ENCODE assay signal across 27 cellular contexts in genomic region chr5:75482482-75482881, GRCh38.
"Had no signal": no experiment of that assay in that cellular context is flagged by ENCODE, and none has a peak within 500 bp of the region (broad histone marks: within the 10 kb centered on the region; RNA-seq: fewer than 3 reads in every experiment).

No MANE protein-coding gene starts in this region.

- H3K4me1 Mint-ChIP-seq: brain, nephron progenitor cell had no signal

- FAIRE-seq: endothelial cell of umbilical vein had no signal

- H3K27me3 Mint-ChIP-seq: stimulated activated naive B cell treated with anti-CD40 and anti-IgM and Interleukin-4, amounts not matched to agents 10 μg/mL and 1 μg/mL and 100 μg/mL, for 72 hours; T-cell had no signal

- DNase-seq: activated CD4-positive, alpha-beta T cell treated with anti-CD3 and anti-CD28 coated beads for 1 hour; activated CD4-positive, alpha-beta T cell treated with anti-CD3 and anti-CD28 coated beads, Interleukin-2, amount 50 U/mL, for 1 hour; activated CD8-positive, alpha-beta T cell treated with anti-CD3 and anti-CD28 coated beads, Interleukin-2, amount 10 ng/mL, durations not matched to agents 7 days and 5 days; activated gamma-delta T cell; activated naive CD4-positive, alpha-beta T cell treated with anti-CD3 and anti-CD28 coated beads, Interleukin-2, amount 50 U/mL, for 16 hours; aorta; central memory CD4-positive, alpha-beta T cell; dermis blood vessel endothelial cell; effector memory CD4-positive, alpha-beta T cell; esophagus squamous epithelium; gastrocnemius medialis; hippocampal formation; left ventricle myocardium superior; nephron progenitor cell; sigmoid colon; stimulated activated CD4-positive, alpha-beta T cell treated with anti-CD3 and anti-CD28 coated beads, Interleukin-15, amount 100 ng/mL, for 24 hours; stimulated activated naive B cell treated with anti-CD40 and anti-IgM and Interleukin-4, amounts not matched to agents 10 μg/mL and 1 μg/mL and 100 μg/mL, for 72 hours; T-cell; testis; upper lobe of left lung; WERI-Rb-1 had no signal

- H3K36me3 ChIP-seq: esophagus squamous epithelium, gastrocnemius medialis, sigmoid colon, upper lobe of left lung, WERI-Rb-1 had no signal

- H3K4me3 Mint-ChIP-seq: activated CD8-positive, alpha-beta T cell treated with anti-CD3 and anti-CD28 coated beads, Interleukin-2, amount 10 ng/mL, durations not matched to agents 7 days and 5 days; activated T-helper 1 cell treated with anti-CD3 and anti-CD28 coated beads, Interleukin-12 subunit alpha, Interleukin-12 subunit beta, Interleukin-2, Interleukin-4 antibody, amounts not matched to agents 30 ng/mL and 10 ng/mL and 1 ng/mL, durations not matched to agents 14 hours and 24 hours and 36 hours; brain; nephron progenitor cell; stimulated activated naive B cell treated with anti-CD40 and anti-IgM and Interleukin-4, amounts not matched to agents 10 μg/mL and 1 μg/mL and 100 μg/mL, for 72 hours; T-cell; T-helper 2 cell treated with Interferon-gamma antibody and Interleukin-4, amounts not matched to agents 5 μg/mL and 100 μg/mL, for 36 hours had no signal

- H3K9me3 ChIP-seq: gastrocnemius medialis, sigmoid colon, testis had no signal

- H3K27me3 ChIP-seq: esophagus squamous epithelium, gastrocnemius medialis, sigmoid colon, testis, upper lobe of left lung had no signal

- H2AFZ ChIP-seq: parathyroid adenoma had no signal

- H3K4me2 ChIP-seq: smooth muscle cell had no signal

- H3K4me1 ChIP-seq: esophagus squamous epithelium, sigmoid colon, testis had no signal

- H3K9ac ChIP-seq: parathyroid adenoma had no signal

- H3K4me3 ChIP-seq: esophagus squamous epithelium, gastrocnemius medialis, sigmoid colon, smooth muscle cell, testis, upper lobe of left lung had no signal

- H3K27ac ChIP-seq: esophagus squamous epithelium, gastrocnemius medialis, parathyroid adenoma, sigmoid colon, testis, upper lobe of left lung, WERI-Rb-1 had no signal

- H3K27ac Mint-ChIP-seq: activated CD8-positive, alpha-beta T cell treated with anti-CD3 and anti-CD28 coated beads, Interleukin-2, amount 10 ng/mL, durations not matched to agents 7 days and 5 days; activated T-helper 1 cell treated with anti-CD3 and anti-CD28 coated beads, Interleukin-12 subunit alpha, Interleukin-12 subunit beta, Interleukin-2, Interleukin-4 antibody, amounts not matched to agents 30 ng/mL and 10 ng/mL and 1 ng/mL, durations not matched to agents 14 hours and 24 hours and 36 hours; brain; nephron progenitor cell; stimulated activated naive B cell treated with anti-CD40 and anti-IgM and Interleukin-4, amounts not matched to agents 10 μg/mL and 1 μg/mL and 100 μg/mL, for 72 hours; T-cell; T-helper 2 cell treated with Interferon-gamma antibody and Interleukin-4, amounts not matched to agents 5 μg/mL and 100 μg/mL, for 36 hours had no signal
